1 cellular context compared by ENCODE assay signal in the genomic region with DNA sequence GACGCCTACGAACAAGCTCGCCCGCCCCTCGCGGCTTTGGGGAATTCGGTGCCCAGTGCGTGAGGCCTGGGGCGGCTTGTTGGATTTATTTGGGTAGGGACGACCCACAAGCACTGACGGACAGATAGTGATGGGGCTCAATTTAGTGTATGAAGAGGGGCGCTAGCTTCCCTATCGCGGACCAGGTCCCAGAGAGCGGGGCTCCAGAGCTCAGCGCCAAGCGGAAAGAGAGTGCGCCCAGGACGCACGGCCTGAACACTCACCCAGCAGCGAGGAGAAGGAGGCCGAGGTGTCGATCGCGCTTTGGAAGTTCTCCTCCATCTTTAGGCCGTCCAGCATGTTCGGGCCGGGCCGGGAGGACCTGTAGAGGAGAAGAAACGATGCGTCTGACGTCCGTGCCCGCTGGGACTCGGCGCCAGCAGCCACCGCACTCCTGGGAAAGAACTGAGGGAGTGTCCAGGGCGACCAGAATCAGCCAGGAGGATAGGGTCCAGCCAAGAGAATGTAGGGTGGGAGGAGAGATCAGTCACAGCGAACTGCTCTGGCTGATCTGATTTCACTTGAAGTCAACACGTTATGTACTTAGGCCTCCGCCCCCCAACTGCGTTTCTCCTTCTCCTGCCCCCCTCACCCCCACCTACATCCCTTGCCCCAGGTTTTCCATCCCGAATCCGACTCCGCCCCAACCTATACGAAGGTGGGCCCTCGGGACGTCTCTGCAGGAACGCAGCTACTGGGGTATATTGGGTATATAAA.
TF ChIP-seq lines count a peak whose summit lies in the region.

No MANE protein-coding gene starts in this region.

TF ChIP-seq in IMR-90, 13 proteins besides CTCF, POLR2A, EP300 and RAD21 (continued from another document):
- TF ChIP-seq, protein P1, sequence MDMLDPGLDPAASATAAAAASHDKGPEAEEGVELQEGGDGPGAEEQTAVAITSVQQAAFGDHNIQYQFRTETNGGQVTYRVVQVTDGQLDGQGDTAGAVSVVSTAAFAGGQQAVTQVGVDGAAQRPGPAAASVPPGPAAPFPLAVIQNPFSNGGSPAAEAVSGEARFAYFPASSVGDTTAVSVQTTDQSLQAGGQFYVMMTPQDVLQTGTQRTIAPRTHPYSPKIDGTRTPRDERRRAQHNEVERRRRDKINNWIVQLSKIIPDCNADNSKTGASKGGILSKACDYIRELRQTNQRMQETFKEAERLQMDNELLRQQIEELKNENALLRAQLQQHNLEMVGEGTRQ (IDR thresholded peaks at IDR 0.05; ENCODE audit: low read depth, low read length), result no peak
- TF ChIP-seq NFE2L2 (IDR thresholded peaks at IDR 0.05; ENCODE audit: low read depth, low read length) (no peak), MXI1 (IDR thresholded peaks at IDR 0.05; ENCODE audit: borderline replicate concordance, low read depth, low read length) (no peak), BHLHE40 (IDR thresholded peaks at IDR 0.05; ENCODE audit: low read depth, low read length) (no peak), MAZ (IDR thresholded peaks at IDR 0.05; ENCODE audit: borderline replicate concordance, low read depth, low read length) (no peak), CEBPB (IDR thresholded peaks at IDR 0.05; ENCODE audit: low read depth, low read length) (no peak), RCOR1 (IDR thresholded peaks at IDR 0.05; ENCODE audit: insufficient replicate concordance, low read length) (no peak), RFX5 (IDR thresholded peaks at IDR 0.05; ENCODE audit: low read depth, low read length) (no peak)
- TF ChIP-seq, protein P2, sequence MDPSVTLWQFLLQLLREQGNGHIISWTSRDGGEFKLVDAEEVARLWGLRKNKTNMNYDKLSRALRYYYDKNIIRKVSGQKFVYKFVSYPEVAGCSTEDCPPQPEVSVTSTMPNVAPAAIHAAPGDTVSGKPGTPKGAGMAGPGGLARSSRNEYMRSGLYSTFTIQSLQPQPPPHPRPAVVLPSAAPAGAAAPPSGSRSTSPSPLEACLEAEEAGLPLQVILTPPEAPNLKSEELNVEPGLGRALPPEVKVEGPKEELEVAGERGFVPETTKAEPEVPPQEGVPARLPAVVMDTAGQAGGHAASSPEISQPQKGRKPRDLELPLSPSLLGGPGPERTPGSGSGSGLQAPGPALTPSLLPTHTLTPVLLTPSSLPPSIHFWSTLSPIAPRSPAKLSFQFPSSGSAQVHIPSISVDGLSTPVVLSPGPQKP (IDR thresholded peaks at IDR 0.05; ENCODE audit: borderline replicate concordance, low read depth, low read length), result no peak
